ENCODE assay signal across 8 cellular contexts in genomic region chr5:171961117-171961516, GRCh38. TPM values are rescaled to one million over a fixed set of nuclear protein-coding genes. Genes with fewer than 3 reads are reported as not detected.
DNase-seq lines count a peak whose midpoint lies in the region; ATAC-seq and TF ChIP-seq lines count a peak whose summit lies in the region.

No MANE protein-coding gene starts in this region.

- H3K9me3 ChIP-seq in CD4-positive, alpha-beta memory T cell (ENCODE audit: control insufficient read depth in 1 of 2, low read length in 2 of 2) = no peaks in the 10 kb centered on the region

- ATAC-seq in HG03135 (IDR thresholded peaks at IDR 0.05; ENCODE audit: unreplicated experiment) = peak; percentile 68

- peaks cover 4% of the 10 kb centered on the region for H3K36me3 ChIP-seq in CD4-positive, alpha-beta memory T cell (ENCODE audit: insufficient read depth, low read length)

- intact Hi-C loops in CD4-positive, alpha-beta memory T cell (cut with micrococcal nuclease) = no loop called here

- no peak for TF ChIP-seq CTCF in mesothelial cell of epicardium (IDR thresholded peaks at IDR 0.05; ENCODE audit: unreplicated experiment)

- no peaks in the 10 kb centered on the region for H3K27me3 ChIP-seq in CD4-positive, alpha-beta memory T cell (ENCODE audit: insufficient read depth, low read length)

- peaks cover 71% of the 10 kb centered on the region for H3K4me1 ChIP-seq in CD4-positive, alpha-beta memory T cell (ENCODE audit: insufficient read depth, low read length)

- no peak overlapping the region for H3K27ac Mint-ChIP-seq in activated naive CD4-positive, alpha-beta T cell treated with anti-CD3 and anti-CD28 coated beads, Interleukin-2, amount 10 ng/mL, durations not matched to agents 7 days and 5 days
- H3K27ac Mint-ChIP-seq in activated naive CD8-positive, alpha-beta T cell treated with anti-CD3 and anti-CD28 coated beads for 36 hours = peak overlapping the region; percentile 96
- peak overlapping the region; percentile 92 for H3K27ac Mint-ChIP-seq in stimulated activated naive CD8-positive, alpha-beta T cell treated with anti-CD3 and anti-CD28 coated beads, Interleukin-15, Interleukin-2, amounts not matched to agents 100 ng/mL and 50 ng/mL, for 24 hours
- peak overlapping the region in 2 of 7 donors; percentile 41 to 48 for H3K27ac Mint-ChIP-seq in CD4-positive, alpha-beta memory T cell
- H3K27ac Mint-ChIP-seq in mesothelial cell of epicardium = no peak overlapping the region

- peak; percentile 32 for DNase-seq in activated naive CD4-positive, alpha-beta T cell treated with Interleukin-2 at 50 U/mL for 16 hours
- no peak for DNase-seq in activated naive CD4-positive, alpha-beta T cell treated with anti-CD3 and anti-CD28 coated beads, Interleukin-2, amount 10 ng/mL, durations not matched to agents 7 days and 5 days
- peak; percentile 66 for DNase-seq in activated naive CD8-positive, alpha-beta T cell treated with anti-CD3 and anti-CD28 coated beads for 36 hours
- DNase-seq in NCI-H2081 treated with DMSO at 0.1 percent for 48 hours (lab: John Stamatoyannopoulos, UW) (no peak), mesothelial cell of epicardium (ENCODE audit: low spot score in 2 of 2, unreplicated experiment in 2 of 2) (no peak)
- no peak for DNase-seq in CD4-positive, alpha-beta memory T cell

- no peaks in the 10 kb centered on the region for H3K27me3 Mint-ChIP-seq in activated naive CD4-positive, alpha-beta T cell treated with anti-CD3 and anti-CD28 coated beads, Interleukin-2, amount 10 ng/mL, durations not matched to agents 7 days and 5 days
- no peaks in the 10 kb centered on the region for H3K27me3 Mint-ChIP-seq in activated naive CD8-positive, alpha-beta T cell treated with anti-CD3 and anti-CD28 coated beads for 36 hours
- no peaks in the 10 kb centered on the region for H3K27me3 Mint-ChIP-seq in stimulated activated naive CD8-positive, alpha-beta T cell treated with anti-CD3 and anti-CD28 coated beads, Interleukin-15, Interleukin-2, amounts not matched to agents 100 ng/mL and 50 ng/mL, for 24 hours
- H3K27me3 Mint-ChIP-seq in CD4-positive, alpha-beta memory T cell = no peaks in the 10 kb centered on the region
- no peaks in the 10 kb centered on the region for H3K27me3 Mint-ChIP-seq in mesothelial cell of epicardium (ENCODE audit: low read depth)

- H3K9me3 Mint-ChIP-seq in activated naive CD4-positive, alpha-beta T cell treated with anti-CD3 and anti-CD28 coated beads, Interleukin-2, amount 10 ng/mL, durations not matched to agents 7 days and 5 days = no peaks in the 10 kb centered on the region
- peaks cover 8% of the 10 kb centered on the region for H3K9me3 Mint-ChIP-seq in activated naive CD8-positive, alpha-beta T cell treated with anti-CD3 and anti-CD28 coated beads for 36 hours
- no peaks in the 10 kb centered on the region for H3K9me3 Mint-ChIP-seq in stimulated activated naive CD8-positive, alpha-beta T cell treated with anti-CD3 and anti-CD28 coated beads, Interleukin-15, Interleukin-2, amounts not matched to agents 100 ng/mL and 50 ng/mL, for 24 hours
- no peaks in the 10 kb centered on the region for H3K9me3 Mint-ChIP-seq in CD4-positive, alpha-beta memory T cell
- no peaks in the 10 kb centered on the region for H3K9me3 Mint-ChIP-seq in mesothelial cell of epicardium

- H3K4me3 ChIP-seq in CD4-positive, alpha-beta memory T cell (ENCODE audit: low read length in 2 of 2) = no peak overlapping the region

- CTCF ChIA-PET in activated naive CD4-positive, alpha-beta T cell treated with anti-CD3 and anti-CD28 coated beads, Interleukin-2, amount 10 ng/mL, durations not matched to agents 7 days and 5 days (lab: Charles Lee) = no interaction called here
- CTCF ChIA-PET in CD4-positive, alpha-beta memory T cell (lab: Charles Lee; ENCODE audit: partially characterized antibody) = interaction anchor here (0.6 to 1.5 kb wide), 3 partner anchors 10 to 110 kb away, joined by 3 to 5 read pairs (median 3); no protein-coding TSS in a partner anchor

- POLR2A ChIA-PET in CD4-positive, alpha-beta memory T cell (lab: Charles Lee; ENCODE audit: partially characterized antibody) = interaction anchor here (1.1 kb wide), 1 partner anchor 46 kb away, joined by 4 read pairs; the partner anchor contains the start of gene FBXW11

- peaks cover 47% of the 10 kb centered on the region for H3K4me1 Mint-ChIP-seq in activated naive CD4-positive, alpha-beta T cell treated with anti-CD3 and anti-CD28 coated beads, Interleukin-2, amount 10 ng/mL, durations not matched to agents 7 days and 5 days
- peaks cover 90% of the 10 kb centered on the region for H3K4me1 Mint-ChIP-seq in activated naive CD8-positive, alpha-beta T cell treated with anti-CD3 and anti-CD28 coated beads for 36 hours
- peaks cover 99% of the 10 kb centered on the region for H3K4me1 Mint-ChIP-seq in stimulated activated naive CD8-positive, alpha-beta T cell treated with anti-CD3 and anti-CD28 coated beads, Interleukin-15, Interleukin-2, amounts not matched to agents 100 ng/mL and 50 ng/mL, for 24 hours (ENCODE audit: low read depth)
- peaks cover 49 to 92% (median 70%) of the 10 kb centered on the region in 4 donors for H3K4me1 Mint-ChIP-seq in CD4-positive, alpha-beta memory T cell
- peaks cover 27% of the 10 kb centered on the region for H3K4me1 Mint-ChIP-seq in mesothelial cell of epicardium

- H3K27ac ChIP-seq in CD4-positive, alpha-beta memory T cell (ENCODE audit: low read depth, low read length) = no peak overlapping the region

- H3K36me3 Mint-ChIP-seq in activated naive CD4-positive, alpha-beta T cell treated with anti-CD3 and anti-CD28 coated beads, Interleukin-2, amount 10 ng/mL, durations not matched to agents 7 days and 5 days = peaks cover 4% of the 10 kb centered on the region
- H3K36me3 Mint-ChIP-seq in activated naive CD8-positive, alpha-beta T cell treated with anti-CD3 and anti-CD28 coated beads for 36 hours = peaks cover 58% of the 10 kb centered on the region
- peaks cover 35% of the 10 kb centered on the region for H3K36me3 Mint-ChIP-seq in stimulated activated naive CD8-positive, alpha-beta T cell treated with anti-CD3 and anti-CD28 coated beads, Interleukin-15, Interleukin-2, amounts not matched to agents 100 ng/mL and 50 ng/mL, for 24 hours (ENCODE audit: low read depth)
- peaks cover 0 to 1% of the 10 kb centered on the region in 2 donors for H3K36me3 Mint-ChIP-seq in CD4-positive, alpha-beta memory T cell
- H3K36me3 Mint-ChIP-seq in mesothelial cell of epicardium = no peaks in the 10 kb centered on the region

- no peak overlapping the region for H3K4me3 Mint-ChIP-seq in activated naive CD4-positive, alpha-beta T cell treated with anti-CD3 and anti-CD28 coated beads, Interleukin-2, amount 10 ng/mL, durations not matched to agents 7 days and 5 days
- peak overlapping the region; percentile 42 for H3K4me3 Mint-ChIP-seq in activated naive CD8-positive, alpha-beta T cell treated with anti-CD3 and anti-CD28 coated beads for 36 hours
- peak overlapping the region; percentile 55 for H3K4me3 Mint-ChIP-seq in stimulated activated naive CD8-positive, alpha-beta T cell treated with anti-CD3 and anti-CD28 coated beads, Interleukin-15, Interleukin-2, amounts not matched to agents 100 ng/mL and 50 ng/mL, for 24 hours
- peak overlapping the region in 1 of 8 donors; percentile 5 for H3K4me3 Mint-ChIP-seq in CD4-positive, alpha-beta memory T cell
- H3K4me3 Mint-ChIP-seq in mesothelial cell of epicardium = no peak overlapping the region

RNA-seq across cellular contexts. Expression of gene FBXW11, which starts 45.3 kb away (rescaled TPM):
- 10 to 100 TPM; 55.1 to 60.8 TPM for total RNA-seq in activated naive CD8-positive, alpha-beta T cell treated with anti-CD3 and anti-CD28 coated beads for 36 hours
- 10 to 100 TPM; 41.7 to 43.4 TPM for total RNA-seq in CD4-positive, alpha-beta memory T cell
- polyA plus RNA-seq in CD4-positive, alpha-beta memory T cell = 10 to 100 TPM; 17.1 to 22.6 TPM
- 62.1 to 64.4 TPM (median 64.1 TPM) in 3 replicates for total RNA-seq in mesothelial cell of epicardium

Comparison
In these comparisons a context has a peak if more than half of its experiments do, and no peak if none do; other contexts are left out.
1. DNase-seq: peak in activated naive CD4-positive, alpha-beta T cell treated with Interleukin-2 at 50 U/mL for 16 hours (single experiment) and activated naive CD8-positive, alpha-beta T cell treated with anti-CD3 and anti-CD28 coated beads for 36 hours (single experiment); none in activated naive CD4-positive, alpha-beta T cell treated with anti-CD3 and anti-CD28 coated beads, Interleukin-2, amount 10 ng/mL, durations not matched to agents 7 days and 5 days (single experiment), NCI-H2081 treated with DMSO at 0.1 percent for 48 hours (single experiment), CD4-positive, alpha-beta memory T cell (0 of 5) and mesothelial cell of epicardium (0 of 2).
2. H3K27ac Mint-ChIP-seq: peak in activated naive CD8-positive, alpha-beta T cell treated with anti-CD3 and anti-CD28 coated beads for 36 hours (single experiment) and stimulated activated naive CD8-positive, alpha-beta T cell treated with anti-CD3 and anti-CD28 coated beads, Interleukin-15, Interleukin-2, amounts not matched to agents 100 ng/mL and 50 ng/mL, for 24 hours (single experiment); none in activated naive CD4-positive, alpha-beta T cell treated with anti-CD3 and anti-CD28 coated beads, Interleukin-2, amount 10 ng/mL, durations not matched to agents 7 days and 5 days (single experiment) and mesothelial cell of epicardium (single experiment).
3. H3K4me3 Mint-ChIP-seq: peak in activated naive CD8-positive, alpha-beta T cell treated with anti-CD3 and anti-CD28 coated beads for 36 hours (single experiment) and stimulated activated naive CD8-positive, alpha-beta T cell treated with anti-CD3 and anti-CD28 coated beads, Interleukin-15, Interleukin-2, amounts not matched to agents 100 ng/mL and 50 ng/mL, for 24 hours (single experiment); none in activated naive CD4-positive, alpha-beta T cell treated with anti-CD3 and anti-CD28 coated beads, Interleukin-2, amount 10 ng/mL, durations not matched to agents 7 days and 5 days (single experiment) and mesothelial cell of epicardium (single experiment).